ENCODE assay signal across 19 cellular contexts in the genomic region with DNA sequence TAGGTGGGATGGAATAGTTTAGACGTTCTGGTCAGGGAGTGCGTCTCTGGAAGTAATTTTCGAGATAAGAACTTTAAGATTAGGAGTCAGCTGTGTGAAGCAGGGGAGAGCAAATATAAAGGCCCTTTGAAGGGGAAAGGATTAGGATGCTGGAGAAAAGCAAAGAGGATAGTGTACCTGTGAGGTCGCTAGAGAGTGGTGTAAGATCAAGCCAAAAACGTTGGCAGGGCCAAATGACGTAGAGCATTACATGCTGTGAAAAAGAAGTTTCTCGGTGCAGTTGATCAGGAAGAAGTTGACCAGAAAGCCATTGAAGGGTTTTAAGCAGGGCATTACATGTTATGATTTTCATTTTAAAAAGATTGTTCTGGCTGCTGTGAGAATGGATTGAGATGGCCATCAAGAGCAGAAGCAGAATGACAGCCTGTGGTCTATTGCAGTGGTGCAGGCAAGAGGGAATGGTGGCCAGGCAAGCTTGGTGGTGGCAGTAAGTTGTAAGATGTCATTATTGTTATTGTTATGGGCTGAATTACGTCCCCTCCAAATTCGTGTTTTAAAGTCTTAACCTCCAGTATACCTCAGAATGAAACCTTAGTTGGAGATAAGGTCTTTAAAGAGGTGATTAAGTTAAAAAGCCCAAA.
DNase-seq lines count a peak whose midpoint lies in the region; ATAC-seq, FAIRE-seq and TF ChIP-seq lines count a peak whose summit lies in the region.
"Had no signal": no experiment of that assay in that cellular context is flagged by ENCODE, and none has a peak within 500 bp of the region (broad histone marks: within the 10 kb centered on the region; RNA-seq: fewer than 3 reads in every experiment).

No MANE protein-coding gene starts in this region.

- peak; percentile 25; the same call in 1 of the 2 replicates for ATAC-seq in WTC11
- ATAC-seq in activated CD8-positive, alpha-beta memory T cell treated with anti-CD3 and anti-CD28 coated beads, Interleukin-2, amount 10 ng/mL, durations not matched to agents 7 days and 5 days, result no peak

- H3K36me3 ChIP-seq in mammary epithelial cell (ENCODE audit: insufficient read depth, low read length), result no peaks in the 10 kb centered on the region
- H3K36me3 ChIP-seq: HAP-1, SJCRH30 had no signal

- intact Hi-C loops in MCF 10A (cut with micrococcal nuclease), result no loop called here
- intact Hi-C loops in mammary epithelial cell (cut with micrococcal nuclease), result no loop called here

- dilution Hi-C loops in mammary epithelial cell (cut with HindIII; ENCODE audit: low sequenced_read_pairs), result no loop called here

- no peaks in the 10 kb centered on the region for H3K27me3 ChIP-seq in mammary epithelial cell (ENCODE audit: insufficient read depth, low read length)
- H3K27me3 ChIP-seq: SJCRH30 had no signal

- H2AFZ ChIP-seq in mammary epithelial cell (ENCODE audit: low read depth, low read length), result no peak overlapping the region

- no peak overlapping the region for H3K4me3 Mint-ChIP-seq in MCF 10A (ENCODE audit: unreplicated experiment)
- no peak overlapping the region for H3K4me3 Mint-ChIP-seq in WTC11
- no peak overlapping the region for H3K4me3 Mint-ChIP-seq in activated CD8-positive, alpha-beta memory T cell treated with anti-CD3 and anti-CD28 coated beads, Interleukin-2, amount 10 ng/mL, durations not matched to agents 7 days and 5 days
- H3K4me3 Mint-ChIP-seq: CD4-positive, CD25-positive, alpha-beta regulatory T cell; T-helper 2 cell treated with Interferon-gamma antibody and Interleukin-4, amounts not matched to agents 5 μg/mL and 100 μg/mL, for 36 hours had no signal

- POLR2A ChIA-PET in MCF 10A (lab: Yijun Ruan, JAX), result interaction anchor here (1.2 to 8.7 kb wide), 6 partner anchors 72 to 205 kb away, joined by 5 to 175 read pairs (median 8); a partner anchor contains a TSS
- POLR2A ChIA-PET in WTC11 (lab: Charles Lee), result no interaction called here

- H3K27ac Mint-ChIP-seq in MCF 10A (ENCODE audit: low read depth, unreplicated experiment), result peak overlapping the region; percentile 0
- no peak overlapping the region for H3K27ac Mint-ChIP-seq in WTC11
- H3K27ac Mint-ChIP-seq in activated CD8-positive, alpha-beta memory T cell treated with anti-CD3 and anti-CD28 coated beads, Interleukin-2, amount 10 ng/mL, durations not matched to agents 7 days and 5 days, result no peak overlapping the region
- H3K27ac Mint-ChIP-seq: T-helper 2 cell treated with Interferon-gamma antibody and Interleukin-4, amounts not matched to agents 5 μg/mL and 100 μg/mL, for 36 hours had no signal

- WGBS in mammary epithelial cell (ENCODE audit: low coverage, missing lambda C conversion rate), result 91% methylated on average over 9 of the region's 9 CpGs

- H3K36me3 Mint-ChIP-seq in MCF 10A (ENCODE audit: insufficient read depth, unreplicated experiment) (no peaks in the 10 kb centered on the region), WTC11 (no peaks in the 10 kb centered on the region)
- no peaks in the 10 kb centered on the region for H3K36me3 Mint-ChIP-seq in activated CD8-positive, alpha-beta memory T cell treated with anti-CD3 and anti-CD28 coated beads, Interleukin-2, amount 10 ng/mL, durations not matched to agents 7 days and 5 days
- H3K36me3 Mint-ChIP-seq: CD4-positive, CD25-positive, alpha-beta regulatory T cell had no signal

- no peaks in the 10 kb centered on the region for H3K27me3 Mint-ChIP-seq in MCF 10A (ENCODE audit: insufficient read depth, unreplicated experiment)
- H3K27me3 Mint-ChIP-seq in WTC11 (ENCODE audit: low read depth), result no peaks in the 10 kb centered on the region
- H3K27me3 Mint-ChIP-seq in activated CD8-positive, alpha-beta memory T cell treated with anti-CD3 and anti-CD28 coated beads, Interleukin-2, amount 10 ng/mL, durations not matched to agents 7 days and 5 days, result no peaks in the 10 kb centered on the region
- H3K27me3 Mint-ChIP-seq: CD4-positive, CD25-positive, alpha-beta regulatory T cell had no signal

- H3K9me3 Mint-ChIP-seq in MCF 10A (ENCODE audit: unreplicated experiment), result no peaks in the 10 kb centered on the region
- H3K9me3 Mint-ChIP-seq in WTC11, result peaks cover 3% of the 10 kb centered on the region; the same call in 1 of the 2 replicates
- no peaks in the 10 kb centered on the region for H3K9me3 Mint-ChIP-seq in activated CD8-positive, alpha-beta memory T cell treated with anti-CD3 and anti-CD28 coated beads, Interleukin-2, amount 10 ng/mL, durations not matched to agents 7 days and 5 days (ENCODE audit: low read depth)
- H3K9me3 Mint-ChIP-seq: CD4-positive, CD25-positive, alpha-beta regulatory T cell; T-helper 2 cell treated with Interferon-gamma antibody and Interleukin-4, amounts not matched to agents 5 μg/mL and 100 μg/mL, for 36 hours had no signal

- H4K20me1 ChIP-seq in mammary epithelial cell (ENCODE audit: insufficient read depth, low read length), result no peaks in the 10 kb centered on the region

- H3K4me1 Mint-ChIP-seq in MCF 10A (ENCODE audit: insufficient read depth, unreplicated experiment), result peaks cover 14% of the 10 kb centered on the region
- H3K4me1 Mint-ChIP-seq in WTC11, result peaks cover 27% of the 10 kb centered on the region
- peaks cover 8% of the 10 kb centered on the region for H3K4me1 Mint-ChIP-seq in activated CD8-positive, alpha-beta memory T cell treated with anti-CD3 and anti-CD28 coated beads, Interleukin-2, amount 10 ng/mL, durations not matched to agents 7 days and 5 days

- no peak overlapping the region for H3K4me3 ChIP-seq in mammary epithelial cell (replicated peaks in 1 of 3; ENCODE audit: insufficient read depth in 1 of 3, low read depth in 2 of 3, low read length in 3 of 3)
- H3K4me3 ChIP-seq: HAP-1, SJCRH30 had no signal

- H3K9me3 ChIP-seq in mammary epithelial cell (replicated peaks; ENCODE audit: insufficient read depth, low read length), result no peaks in the 10 kb centered on the region
- H3K9me3 ChIP-seq: HAP-1, SJCRH30 had no signal

- H3K79me2 ChIP-seq in mammary epithelial cell (ENCODE audit: insufficient read depth, low read length), result no peaks in the 10 kb centered on the region

- CTCF ChIA-PET in MCF 10A (lab: Yijun Ruan, JAX) (interaction anchor here (0.5 to 4.7 kb wide), 29 partner anchors 9 to 597 kb away, joined by 3 to 174 read pairs (median 7); a partner anchor contains a TSS), mammary epithelial cell (lab: Charles Lee; ENCODE audit: low non-redundant PET) (no interaction called here), WTC11 (lab: Charles Lee) (interaction anchor here (1.9 to 3.1 kb wide), 5 partner anchors 8 to 205 kb away, joined by 5 to 39 read pairs (median 15); a partner anchor contains a TSS)
- CTCF ChIA-PET in activated CD8-positive, alpha-beta memory T cell treated with anti-CD3 and anti-CD28 coated beads, Interleukin-2, amount 10 ng/mL, durations not matched to agents 7 days and 5 days (lab: Charles Lee), result interaction anchor here (1.0 to 6.9 kb wide), 5 partner anchors 8 to 438 kb away, joined by 3 to 85 read pairs (median 20); no protein-coding TSS in a partner anchor

- H3K4me2 ChIP-seq in mammary epithelial cell (ENCODE audit: insufficient read depth, low read depth, low read length), result no peak overlapping the region

- TF ChIP-seq CTCF in MCF 10A (IDR thresholded peaks at IDR 0.05; ENCODE audit: unreplicated experiment) (no peak), mammary epithelial cell (conservative IDR thresholded peaks at IDR 0.05 in 1 of 2, IDR thresholded peaks at IDR 0.05 in 1 of 2; ENCODE audit: extremely low read depth in 1 of 2, insufficient read depth in 1 of 2, low read depth in 1 of 2, low read length in 2 of 2) (no peak), WTC11 (IDR thresholded peaks at IDR 0.05) (no peak)

- BruUV-seq in MCF 10A (replicated peaks; lab: Mats Ljungman, UMichigan) (no TSS peak), mammary epithelial cell (replicated peaks; lab: Mats Ljungman, UMichigan) (no TSS peak)

- DNase-seq in MCF 10A (ENCODE audit: unreplicated experiment) (no peak), mammary epithelial cell (no peak), MV-4-11 (lab: John Stamatoyannopoulos, UW) (peak; percentile 9), WTC11 (ENCODE audit: low spot score) (no peak), frontal cortex (ENCODE audit: low spot score in 2 of 2) (no peak)
- DNase-seq in activated CD8-positive, alpha-beta memory T cell treated with anti-CD3 and anti-CD28 coated beads, Interleukin-2, amount 10 ng/mL, durations not matched to agents 7 days and 5 days, result no peak
- no peak for DNase-seq in activated naive CD4-positive, alpha-beta T cell treated with anti-CD3 and anti-CD28 coated beads, Interleukin-2, amount 50 U/mL, for 16 hours
- DNase-seq: ACHN; AML-193; CD4-positive, CD25-positive, alpha-beta regulatory T cell; DMS53; NCI-H1105; NCI-H1694 treated with DMSO at 0.1 percent for 48 hours; NCI-H446; NCI-H69; SJCRH30; SW 1271 had no signal

- in situ Hi-C loops in mammary epithelial cell (cut with MboI; ENCODE audit: low sequenced_read_pairs in 2 of 2), result loop anchor here (25.0 kb wide), 2 partner anchors 179 to 429 kb away; a partner anchor contains a TSS

- no peak overlapping the region for H3K27ac ChIP-seq in mammary epithelial cell (ENCODE audit: insufficient read depth, low read depth, low read length)
- H3K27ac ChIP-seq: SJCRH30 had no signal

- no peak for FAIRE-seq in frontal cortex (lab: Jason Lieb, UNC)

- no peak overlapping the region for H3K9ac ChIP-seq in mammary epithelial cell (ENCODE audit: insufficient read depth, low read length)

- H3K4me1 ChIP-seq in mammary epithelial cell (ENCODE audit: insufficient read depth, low read length), result peaks cover 6% of the 10 kb centered on the region
- H3K4me1 ChIP-seq: SJCRH30 had no signal

TF ChIP-seq in WTC11, 78 proteins besides CTCF, POLR2A, EP300 and RAD21 (continues in another document):
- TF ChIP-seq TP53 (CRISPR knock-in tag; IDR thresholded peaks at IDR 0.05) (no peak), RELA (CRISPR knock-in tag; IDR thresholded peaks at IDR 0.05; ENCODE audit: borderline replicate concordance) (no peak), NR2C2 (CRISPR knock-in tag; IDR thresholded peaks at IDR 0.05) (no peak), CREM (CRISPR knock-in tag; IDR thresholded peaks at IDR 0.05) (no peak)
- TF ChIP-seq, protein P1, sequence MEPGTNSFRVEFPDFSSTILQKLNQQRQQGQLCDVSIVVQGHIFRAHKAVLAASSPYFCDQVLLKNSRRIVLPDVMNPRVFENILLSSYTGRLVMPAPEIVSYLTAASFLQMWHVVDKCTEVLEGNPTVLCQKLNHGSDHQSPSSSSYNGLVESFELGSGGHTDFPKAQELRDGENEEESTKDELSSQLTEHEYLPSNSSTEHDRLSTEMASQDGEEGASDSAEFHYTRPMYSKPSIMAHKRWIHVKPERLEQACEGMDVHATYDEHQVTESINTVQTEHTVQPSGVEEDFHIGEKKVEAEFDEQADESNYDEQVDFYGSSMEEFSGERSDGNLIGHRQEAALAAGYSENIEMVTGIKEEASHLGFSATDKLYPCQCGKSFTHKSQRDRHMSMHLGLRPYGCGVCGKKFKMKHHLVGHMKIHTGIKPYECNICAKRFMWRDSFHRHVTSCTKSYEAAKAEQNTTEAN (CRISPR knock-in tag; IDR thresholded peaks at IDR 0.05), result no peak
